ENCODE assay signal across 8 cellular contexts in genomic region chr18:69947361-69948106, GRCh38. TPM values are rescaled to one million over a fixed set of nuclear protein-coding genes. Genes with fewer than 3 reads are reported as not detected.
DNase-seq lines count a peak whose midpoint lies in the region; ATAC-seq and TF ChIP-seq lines count a peak whose summit lies in the region.

CD226 (minus strand) TSS chr18:69947873; CDS start chr18:69947406, 467 bp downstream.

- no peaks in the 10 kb centered on the region for H3K4me1 ChIP-seq in Caco-2

- POLR2A ChIA-PET in activated B cell treated with CpG ODN at 0.5 μM for 24 hours (lab: Charles Lee) (no interaction called here), Caco-2 (lab: Charles Lee) (no interaction called here)

- BruUV-seq in Caco-2 (replicated peaks; lab: Mats Ljungman, UMichigan) = no TSS peak

- H3K36me3 ChIP-seq in Caco-2 (ENCODE audit: control insufficient read depth, insufficient read depth, low read length) = no peaks in the 10 kb centered on the region

- DNase-seq in activated effector memory CD4-positive, alpha-beta T cell treated with anti-CD3 and anti-CD28 coated beads, Interleukin-2, amount 50 U/mL, for 16 hours = peak; percentile 80
- DNase-seq in activated effector memory CD4-positive, alpha-beta T cell treated with Interleukin-2 at 50 U/mL for 16 hours = no peak
- DNase-seq in activated B cell treated with CpG ODN at 0.5 μM for 24 hours (no peak), Caco-2 (no peak), mesothelial cell of epicardium (ENCODE audit: low spot score in 2 of 2, unreplicated experiment in 2 of 2) (no peak), NCI-H1417 (lab: John Stamatoyannopoulos, UW) (no peak)
- peak in 1 of 2 donors; percentile 44 for DNase-seq in stimulated activated naive CD8-positive, alpha-beta T cell treated with anti-CD3 and anti-CD28 coated beads, Interleukin-15, amount 100 ng/mL, for 72 hours

- H3K4me1 Mint-ChIP-seq in activated B cell treated with CpG ODN at 0.5 μM for 24 hours = peaks cover 2% of the 10 kb centered on the region
- peaks cover 38% of the 10 kb centered on the region for H3K4me1 Mint-ChIP-seq in stimulated activated naive CD8-positive, alpha-beta T cell treated with anti-CD3 and anti-CD28 coated beads, Interleukin-15, amount 100 ng/mL, for 72 hours
- H3K4me1 Mint-ChIP-seq in Caco-2 (ENCODE audit: low read depth, unreplicated experiment) = no peaks in the 10 kb centered on the region
- H3K4me1 Mint-ChIP-seq in mesothelial cell of epicardium = peaks cover 6% of the 10 kb centered on the region

- H3K27ac Mint-ChIP-seq in activated B cell treated with CpG ODN at 0.5 μM for 24 hours = peak within 1 kb of the TSS; percentile 32
- peak within 1 kb of the TSS; percentile 62 to 97 for H3K27ac Mint-ChIP-seq in stimulated activated naive CD8-positive, alpha-beta T cell treated with anti-CD3 and anti-CD28 coated beads, Interleukin-15, amount 100 ng/mL, for 72 hours
- H3K27ac Mint-ChIP-seq in Caco-2 (ENCODE audit: unreplicated experiment) = no peak within 1 kb of the TSS
- H3K27ac Mint-ChIP-seq in mesothelial cell of epicardium = no peak within 1 kb of the TSS

- H3K27me3 Mint-ChIP-seq in activated B cell treated with CpG ODN at 0.5 μM for 24 hours (no peaks in the 10 kb centered on the region), Caco-2 (ENCODE audit: insufficient read depth, unreplicated experiment) (no peaks in the 10 kb centered on the region), mesothelial cell of epicardium (ENCODE audit: low read depth) (no peaks in the 10 kb centered on the region)
- no peaks in the 10 kb centered on the region for H3K27me3 Mint-ChIP-seq in stimulated activated naive CD8-positive, alpha-beta T cell treated with anti-CD3 and anti-CD28 coated beads, Interleukin-15, amount 100 ng/mL, for 72 hours

- no peaks in the 10 kb centered on the region for H3K27me3 ChIP-seq in Caco-2 (replicated peaks; ENCODE audit: control insufficient read depth, insufficient read depth, low read length)

- no peaks in the 10 kb centered on the region for H3K9me3 ChIP-seq in Caco-2

- TF ChIP-seq CTCF in activated B cell treated with CpG ODN at 0.5 μM for 24 hours (IDR thresholded peaks at IDR 0.05) = no peak
- TF ChIP-seq CTCF in Caco-2 (IDR thresholded peaks at IDR 0.05; ENCODE audit: insufficient read depth in 1 of 2, low read depth in 1 of 2, low read length in 1 of 2, severe bottlenecking in 1 of 2, unreplicated experiment in 1 of 2) = no peak
- no peak for TF ChIP-seq CTCF in mesothelial cell of epicardium (IDR thresholded peaks at IDR 0.05; ENCODE audit: unreplicated experiment)

- H3K9me3 Mint-ChIP-seq in activated B cell treated with CpG ODN at 0.5 μM for 24 hours (peaks cover 4% of the 10 kb centered on the region), Caco-2 (ENCODE audit: unreplicated experiment) (no peaks in the 10 kb centered on the region), mesothelial cell of epicardium (peaks cover 9% of the 10 kb centered on the region)
- peaks cover 7 to 14% of the 10 kb centered on the region in 2 donors for H3K9me3 Mint-ChIP-seq in stimulated activated naive CD8-positive, alpha-beta T cell treated with anti-CD3 and anti-CD28 coated beads, Interleukin-15, amount 100 ng/mL, for 72 hours

- no peak within 1 kb of the TSS for H3K4me3 Mint-ChIP-seq in activated B cell treated with CpG ODN at 0.5 μM for 24 hours
- H3K4me3 Mint-ChIP-seq in stimulated activated naive CD8-positive, alpha-beta T cell treated with anti-CD3 and anti-CD28 coated beads, Interleukin-15, amount 100 ng/mL, for 72 hours = peak within 1 kb of the TSS in 1 of 2 donors; percentile 86
- no peak within 1 kb of the TSS for H3K4me3 Mint-ChIP-seq in Caco-2 (ENCODE audit: unreplicated experiment)
- no peak within 1 kb of the TSS for H3K4me3 Mint-ChIP-seq in mesothelial cell of epicardium

- no peak within 1 kb of the TSS for H3K4me3 ChIP-seq in Caco-2 (ENCODE audit: low read depth, low read length)

- H3K36me3 Mint-ChIP-seq in activated B cell treated with CpG ODN at 0.5 μM for 24 hours (ENCODE audit: low read depth) (no peaks in the 10 kb centered on the region), Caco-2 (ENCODE audit: insufficient read depth, unreplicated experiment) (no peaks in the 10 kb centered on the region), mesothelial cell of epicardium (no peaks in the 10 kb centered on the region)

- intact Hi-C loops in activated B cell treated with CpG ODN at 0.5 μM for 24 hours (cut with micrococcal nuclease) (loop anchor here (1.0 to 2.0 kb wide), 2 partner anchors 11 to 65 kb away; no protein-coding TSS in a partner anchor), Caco-2 (cut with micrococcal nuclease; ENCODE audit: unreplicated experiment) (no loop called here)

- CTCF ChIA-PET in activated B cell treated with CpG ODN at 0.5 μM for 24 hours (lab: Charles Lee) = no interaction called here
- CTCF ChIA-PET in Caco-2 (lab: Charles Lee) = no interaction called here

- ATAC-seq in HG02973 (IDR thresholded peaks at IDR 0.05; ENCODE audit: unreplicated experiment) (peak; percentile 29), activated B cell treated with CpG ODN at 0.5 μM for 24 hours (ENCODE audit: low read depth) (peak; percentile 27)
- ATAC-seq in stimulated activated naive CD8-positive, alpha-beta T cell treated with anti-CD3 and anti-CD28 coated beads, Interleukin-15, amount 100 ng/mL, for 72 hours = peak; percentile 44

RNA-seq across cellular contexts. Expression of gene CD226, which starts in this region (rescaled TPM):
- total RNA-seq in activated B cell treated with CpG ODN at 0.5 μM for 24 hours (6.7 and 8.3 TPM in 2 replicates), Caco-2 (2022) (0.02 TPM in 1 of 2 replicates, not detected in the other), mesothelial cell of epicardium (0.31 to 0.84 TPM (median 0.63 TPM) in 3 replicates)

Comparison
In these comparisons a context has a peak if more than half of its experiments do, and no peak if none do; other contexts are left out.
1. H3K27ac Mint-ChIP-seq: peak in activated B cell treated with CpG ODN at 0.5 μM for 24 hours (single experiment) and stimulated activated naive CD8-positive, alpha-beta T cell treated with anti-CD3 and anti-CD28 coated beads, Interleukin-15, amount 100 ng/mL, for 72 hours (2 of 2); none in Caco-2 (single experiment) and mesothelial cell of epicardium (single experiment).
2. Peak in every context shown above with its lines, with median percentiles within 50 percentile points of each other: ATAC-seq.